Comparison of ENCODE assay signal across 29 cellular contexts in genomic region chr13:83077499-83077898, GRCh38.
"Had no signal": no experiment of that assay in that cellular context is flagged by ENCODE, and none has a peak within 500 bp of the region (broad histone marks: within the 10 kb centered on the region; RNA-seq: fewer than 3 reads in every experiment).

No MANE protein-coding gene starts in this region.

- H2AFZ ChIP-seq: neural progenitor cell, parathyroid adenoma had no signal

- H3K4me1 ChIP-seq: neural progenitor cell, parathyroid adenoma, psoas muscle, spleen, suprapubic skin, testis, transverse colon, upper lobe of right lung, vagina had no signal

- H3K27me3 ChIP-seq: neural progenitor cell, ovary, spleen, suprapubic skin, testis, tibial artery, transverse colon, upper lobe of right lung, vagina had no signal

- H3K4me2 ChIP-seq: neural progenitor cell, smooth muscle cell had no signal

- H3K36me3 ChIP-seq: neural progenitor cell, ovary, spleen, suprapubic skin, tibial artery, transverse colon, upper lobe of right lung, vagina had no signal

- H3K79me2 ChIP-seq: parathyroid adenoma had no signal

- DNase-seq: naive thymus-derived CD4-positive, alpha-beta T cell; natural killer cell; occipital lobe; ovary; posterior cingulate gyrus; psoas muscle; right cardiac atrium; spleen; stimulated activated CD4-positive, alpha-beta T cell treated with anti-CD3 and anti-CD28 coated beads, Interleukin-12 subunit alpha, Interleukin-12 subunit beta, amount 100 ng/mL, for 4 hours; stimulated activated CD4-positive, alpha-beta T cell treated with anti-CD3 and anti-CD28 coated beads, Interleukin-2, amount 100 ng/mL, for 24 hours; stimulated activated CD4-positive, alpha-beta T cell treated with anti-CD3 and anti-CD28 coated beads, Interleukin-2, amount 100 ng/mL, for 48 hours; stimulated activated CD4-positive, alpha-beta T cell treated with anti-CD3 and anti-CD28 coated beads, Interleukin-4, amount 100 ng/mL, for 24 hours; stimulated activated CD8-positive, alpha-beta memory T cell treated with anti-CD3 and anti-CD28 coated beads, Interleukin-4, amount 100 ng/mL, for 48 hours; stimulated activated naive CD4-positive, alpha-beta T cell; stimulated activated naive CD8-positive, alpha-beta T cell treated with anti-CD3 and anti-CD28 coated beads, Interleukin-15, amount 100 ng/mL, for 72 hours; stimulated activated naive CD8-positive, alpha-beta T cell treated with anti-CD3 and anti-CD28 coated beads, Interleukin-15, Interleukin-2, amounts not matched to agents 100 U/mL and 50 U/mL, for 24 hours; substantia nigra; testis; tibial artery; transverse colon; upper lobe of right lung had no signal

- H3K9me3 ChIP-seq: ovary, psoas muscle, suprapubic skin, testis, tibial artery, upper lobe of right lung, vagina had no signal

- ATAC-seq: naive thymus-derived CD4-positive, alpha-beta T cell; natural killer cell; psoas muscle; right cardiac atrium; sciatic nerve; stimulated activated memory B cell treated with anti-CD40 and anti-IgM and Interleukin-4, amounts not matched to agents 10 μg/mL and 1 μg/mL and 100 μg/mL, for 72 hours; stimulated activated naive CD8-positive, alpha-beta T cell treated with anti-CD3 and anti-CD28 coated beads, Interleukin-15, amount 100 ng/mL, for 72 hours; stimulated activated naive CD8-positive, alpha-beta T cell treated with anti-CD3 and anti-CD28 coated beads, Interleukin-15, Interleukin-2, amounts not matched to agents 100 U/mL and 50 U/mL, for 24 hours; upper lobe of right lung had no signal

- H3K27ac ChIP-seq: neural progenitor cell, ovary, parathyroid adenoma, psoas muscle, skin epidermis, spleen, suprapubic skin, testis, tibial artery, transverse colon, upper lobe of right lung, vagina had no signal

- H3K9ac ChIP-seq: neural progenitor cell, parathyroid adenoma had no signal

- H3K4me3 ChIP-seq: neural progenitor cell, ovary, psoas muscle, skin epidermis, smooth muscle cell, spleen, suprapubic skin, testis, tibial artery, transverse colon, upper lobe of right lung, vagina had no signal
